ENCODE assay signal across 17 cellular contexts in the genomic region with DNA sequence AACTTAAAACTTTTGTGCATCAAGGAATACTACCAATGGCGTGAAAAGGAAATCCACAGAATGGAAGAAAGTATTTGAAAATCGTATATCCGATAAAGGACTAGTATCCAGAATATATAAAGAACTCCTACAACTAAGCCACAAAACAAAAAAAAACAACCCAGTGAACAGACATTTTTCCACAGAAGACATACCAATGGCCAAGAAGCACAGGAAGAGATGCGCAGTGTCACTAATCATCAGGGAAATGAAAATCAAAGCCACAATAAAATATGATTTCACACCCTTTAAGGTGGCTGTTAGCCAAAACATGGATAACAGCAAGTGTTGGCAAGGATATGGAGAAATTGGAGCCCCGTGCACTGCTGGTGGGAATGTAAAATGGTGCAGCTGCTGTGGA.
"Had no signal": no experiment of that assay in that cellular context is flagged by ENCODE, and none has a peak within 500 bp of the region (broad histone marks: within the 10 kb centered on the region; RNA-seq: fewer than 3 reads in every experiment).

No MANE protein-coding gene starts in this region.

- H3K4me3 Mint-ChIP-seq: nephron had no signal

- H3K27ac ChIP-seq: adrenal gland, colonic mucosa, esophagus muscularis mucosa, hepatocyte, prostate gland, testis, WERI-Rb-1 had no signal

- H3K27me3 Mint-ChIP-seq: stimulated activated naive CD8-positive, alpha-beta T cell treated with anti-CD3 and anti-CD28 coated beads, Interleukin-15, amount 100 ng/mL, for 72 hours had no signal

- H3K4me3 ChIP-seq: adrenal gland, colonic mucosa, esophagus muscularis mucosa, hepatocyte, prostate gland, smooth muscle cell, testis, upper lobe of left lung had no signal

- H3K9me3 ChIP-seq: adrenal gland, colonic mucosa, esophagus muscularis mucosa, prostate gland, testis, upper lobe of left lung had no signal

- H3K4me2 ChIP-seq: hepatocyte, smooth muscle cell had no signal

- ATAC-seq: left ventricle myocardium superior, right cardiac atrium had no signal

- H3K36me3 ChIP-seq: adrenal gland, colonic mucosa, esophagus muscularis mucosa, prostate gland, upper lobe of left lung had no signal

- H3K4me1 ChIP-seq: colonic mucosa, prostate gland, testis had no signal

- H2AFZ ChIP-seq: hepatocyte had no signal

- DNase-seq: activated CD4-positive, alpha-beta T cell treated with anti-CD3 and anti-CD28 coated beads, Interleukin-2, amount 50 U/mL, for 48 hours; activated naive CD4-positive, alpha-beta T cell treated with anti-CD3 and anti-CD28 coated beads, Interleukin-2, amount 50 U/mL, for 16 hours; left ventricle myocardium superior; mesendoderm; nucleus accumbens; right cardiac atrium; stimulated activated naive CD8-positive, alpha-beta T cell treated with anti-CD3 and anti-CD28 coated beads, Interleukin-15, amount 100 ng/mL, for 72 hours; testis had no signal

- H3K27ac Mint-ChIP-seq: nephron had no signal

- H3K27me3 ChIP-seq: adrenal gland, colonic mucosa, esophagus muscularis mucosa, hepatocyte, testis, upper lobe of left lung had no signal
